ENCODE assay signal across 1 cellular context in genomic region chr1:214491468-214492120, GRCh38.
TF ChIP-seq lines count a peak whose summit lies in the region.

No MANE protein-coding gene starts in this region.

TF ChIP-seq in GM23338, 12 proteins besides CTCF, POLR2A, EP300 and RAD21 (continued from another document):
- no peak for TF ChIP-seq REST (IDR thresholded peaks at IDR 0.05; ENCODE audit: unreplicated experiment)
- no peak for TF ChIP-seq STAT1 (IDR thresholded peaks at IDR 0.05; ENCODE audit: unreplicated experiment)
TF ChIP-seq in GM23338: peak in this region for 0.
